ENCODE assay signal across 1 cellular context in the genomic region with DNA sequence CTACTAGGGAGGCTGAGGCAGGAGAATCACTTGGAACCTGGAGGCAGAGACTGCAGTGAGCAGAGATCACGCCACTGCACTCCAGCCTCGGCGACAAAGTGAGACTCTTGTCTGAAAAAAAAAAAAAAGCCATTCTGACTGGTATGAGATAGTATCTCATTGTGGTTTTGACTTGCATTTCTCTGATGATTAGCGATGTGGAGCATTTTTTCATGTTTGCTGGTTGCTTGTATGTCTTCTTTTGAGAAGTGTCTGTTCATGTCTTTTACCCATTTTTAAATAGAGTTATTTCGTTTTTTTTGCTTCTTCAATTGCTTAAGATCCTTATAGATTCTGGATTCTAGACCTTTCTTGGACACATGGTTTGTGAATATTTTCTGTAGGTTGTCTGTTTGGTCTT.
TF ChIP-seq lines count a peak whose summit lies in the region.

No MANE protein-coding gene starts in this region.

TF ChIP-seq in GM12878, 131 proteins besides CTCF, POLR2A, EP300 and RAD21 (continued from another document):
- TF ChIP-seq IKZF1 (conservative IDR thresholded peaks at IDR 0.05) = no peak
- TF ChIP-seq BHLHE40 (IDR thresholded peaks at IDR 0.05; ENCODE audit: borderline replicate concordance in 1 of 2, low read depth in 2 of 2, low read length in 1 of 2) = no peak
- TF ChIP-seq, protein P1, sequence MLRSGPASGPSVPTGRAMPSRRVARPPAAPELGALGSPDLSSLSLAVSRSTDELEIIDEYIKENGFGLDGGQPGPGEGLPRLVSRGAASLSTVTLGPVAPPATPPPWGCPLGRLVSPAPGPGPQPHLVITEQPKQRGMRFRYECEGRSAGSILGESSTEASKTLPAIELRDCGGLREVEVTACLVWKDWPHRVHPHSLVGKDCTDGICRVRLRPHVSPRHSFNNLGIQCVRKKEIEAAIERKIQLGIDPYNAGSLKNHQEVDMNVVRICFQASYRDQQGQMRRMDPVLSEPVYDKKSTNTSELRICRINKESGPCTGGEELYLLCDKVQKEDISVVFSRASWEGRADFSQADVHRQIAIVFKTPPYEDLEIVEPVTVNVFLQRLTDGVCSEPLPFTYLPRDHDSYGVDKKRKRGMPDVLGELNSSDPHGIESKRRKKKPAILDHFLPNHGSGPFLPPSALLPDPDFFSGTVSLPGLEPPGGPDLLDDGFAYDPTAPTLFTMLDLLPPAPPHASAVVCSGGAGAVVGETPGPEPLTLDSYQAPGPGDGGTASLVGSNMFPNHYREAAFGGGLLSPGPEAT (IDR thresholded peaks at IDR 0.05; ENCODE audit: low read depth) = no peak
- TF ChIP-seq RCOR1 (conservative IDR thresholded peaks at IDR 0.05; ENCODE audit: low read depth, low read length) = no peak
- no peak for TF ChIP-seq BCL11A (IDR thresholded peaks at IDR 0.05; ENCODE audit: low read depth, low read length)
- TF ChIP-seq, protein P2, sequence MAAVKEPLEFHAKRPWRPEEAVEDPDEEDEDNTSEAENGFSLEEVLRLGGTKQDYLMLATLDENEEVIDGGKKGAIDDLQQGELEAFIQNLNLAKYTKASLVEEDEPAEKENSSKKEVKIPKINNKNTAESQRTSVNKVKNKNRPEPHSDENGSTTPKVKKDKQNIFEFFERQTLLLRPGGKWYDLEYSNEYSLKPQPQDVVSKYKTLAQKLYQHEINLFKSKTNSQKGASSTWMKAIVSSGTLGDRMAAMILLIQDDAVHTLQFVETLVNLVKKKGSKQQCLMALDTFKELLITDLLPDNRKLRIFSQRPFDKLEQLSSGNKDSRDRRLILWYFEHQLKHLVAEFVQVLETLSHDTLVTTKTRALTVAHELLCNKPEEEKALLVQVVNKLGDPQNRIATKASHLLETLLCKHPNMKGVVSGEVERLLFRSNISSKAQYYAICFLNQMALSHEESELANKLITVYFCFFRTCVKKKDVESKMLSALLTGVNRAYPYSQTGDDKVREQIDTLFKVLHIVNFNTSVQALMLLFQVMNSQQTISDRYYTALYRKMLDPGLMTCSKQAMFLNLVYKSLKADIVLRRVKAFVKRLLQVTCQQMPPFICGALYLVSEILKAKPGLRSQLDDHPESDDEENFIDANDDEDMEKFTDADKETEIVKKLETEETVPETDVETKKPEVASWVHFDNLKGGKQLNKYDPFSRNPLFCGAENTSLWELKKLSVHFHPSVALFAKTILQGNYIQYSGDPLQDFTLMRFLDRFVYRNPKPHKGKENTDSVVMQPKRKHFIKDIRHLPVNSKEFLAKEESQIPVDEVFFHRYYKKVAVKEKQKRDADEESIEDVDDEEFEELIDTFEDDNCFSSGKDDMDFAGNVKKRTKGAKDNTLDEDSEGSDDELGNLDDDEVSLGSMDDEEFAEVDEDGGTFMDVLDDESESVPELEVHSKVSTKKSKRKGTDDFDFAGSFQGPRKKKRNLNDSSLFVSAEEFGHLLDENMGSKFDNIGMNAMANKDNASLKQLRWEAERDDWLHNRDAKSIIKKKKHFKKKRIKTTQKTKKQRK (IDR thresholded peaks at IDR 0.05; ENCODE audit: low read depth, low read length) = no peak
- TF ChIP-seq CREB1 (IDR thresholded peaks at IDR 0.05; ENCODE audit: low read depth) = no peak
- no peak for TF ChIP-seq ZNF622 (IDR thresholded peaks at IDR 0.05)
- TF ChIP-seq NFIC (IDR thresholded peaks at IDR 0.05; ENCODE audit: low read depth, low read length) = no peak
- TF ChIP-seq BRCA1 (IDR thresholded peaks at IDR 0.05; ENCODE audit: low read depth, low read length) = no peak
- TF ChIP-seq SUPT20H (IDR thresholded peaks at IDR 0.05; ENCODE audit: borderline replicate concordance, control insufficient read depth, low read depth, low read length) = no peak
